Comparison of ENCODE assay signal across 28 cellular contexts in the genomic region with DNA sequence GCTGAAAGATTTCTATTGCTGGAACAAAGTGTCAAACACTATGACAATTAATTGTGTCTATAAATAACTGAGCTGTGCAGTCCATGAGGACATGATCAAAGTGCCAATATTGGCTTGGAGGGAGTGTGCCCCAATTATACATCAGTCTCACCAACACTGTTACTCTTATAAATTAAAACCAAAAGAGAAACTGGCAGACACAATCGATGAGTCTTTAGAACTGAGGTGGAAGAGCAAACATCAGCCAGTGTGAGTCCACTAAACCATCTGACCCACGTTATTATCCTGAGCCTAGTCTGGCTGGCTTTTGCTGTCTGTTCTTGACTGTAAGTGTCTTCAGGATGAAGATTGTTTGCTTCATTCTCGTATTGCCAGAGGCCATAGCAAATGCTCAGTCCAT.
"Had no signal": no experiment of that assay in that cellular context is flagged by ENCODE, and none has a peak within 500 bp of the region (broad histone marks: within the 10 kb centered on the region; RNA-seq: fewer than 3 reads in every experiment).

No MANE protein-coding gene starts in this region.

- H3K27ac ChIP-seq: neural progenitor cell, ovary, parathyroid adenoma, psoas muscle, skin epidermis, spleen, suprapubic skin, testis, tibial artery, transverse colon, upper lobe of right lung, uterus had no signal

- H2AFZ ChIP-seq: neural progenitor cell, parathyroid adenoma had no signal

- H3K36me3 ChIP-seq: neural progenitor cell, ovary, spleen, suprapubic skin, tibial artery, transverse colon, upper lobe of right lung, uterus had no signal

- H3K9ac ChIP-seq: neural progenitor cell, parathyroid adenoma had no signal

- H3K9me3 ChIP-seq: ovary, suprapubic skin, testis, tibial artery, transverse colon, upper lobe of right lung, uterus had no signal

- H3K27me3 ChIP-seq: ovary, spleen, suprapubic skin, testis, upper lobe of right lung, uterus had no signal

- H3K4me2 ChIP-seq: neural progenitor cell, smooth muscle cell had no signal

- H3K4me3 ChIP-seq: neural progenitor cell, ovary, psoas muscle, skin epidermis, smooth muscle cell, spleen, suprapubic skin, testis, tibial artery, transverse colon, upper lobe of right lung, uterus had no signal

- DNase-seq: natural killer cell; occipital lobe; ovary; posterior cingulate gyrus; psoas muscle; right cardiac atrium; spleen; stimulated activated CD4-positive, alpha-beta T cell treated with anti-CD3 and anti-CD28 coated beads, Interleukin-12 subunit alpha, Interleukin-12 subunit beta, amount 100 ng/mL, for 4 hours; stimulated activated CD4-positive, alpha-beta T cell treated with anti-CD3 and anti-CD28 coated beads, Interleukin-1b, Interleukin-23, amount 100 ng/mL, for 48 hours; stimulated activated CD4-positive, alpha-beta T cell treated with anti-CD3 and anti-CD28 coated beads, Interleukin-4, amount 100 ng/mL, for 1 hour; stimulated activated CD4-positive, alpha-beta T cell treated with anti-CD3 and anti-CD28 coated beads, Interleukin-4, amount 100 ng/mL, for 4 hours; stimulated activated CD8-positive, alpha-beta memory T cell treated with anti-CD3 and anti-CD28 coated beads, Interleukin-4, amount 100 ng/mL, for 48 hours; stimulated activated naive CD4-positive, alpha-beta T cell; stimulated activated naive CD8-positive, alpha-beta T cell treated with anti-CD3 and anti-CD28 coated beads, Interleukin-15, amount 100 ng/mL, for 72 hours; stimulated activated naive CD8-positive, alpha-beta T cell treated with anti-CD3 and anti-CD28 coated beads, Interleukin-15, Interleukin-2, amounts not matched to agents 100 U/mL and 50 U/mL, for 24 hours; substantia nigra; testis; tibial artery; transverse colon; upper lobe of right lung; uterus had no signal

- H3K4me1 ChIP-seq: parathyroid adenoma, psoas muscle, suprapubic skin, testis, tibial artery, transverse colon, upper lobe of right lung, uterus had no signal

- ATAC-seq: psoas muscle; right cardiac atrium; sciatic nerve; stimulated activated memory B cell treated with anti-CD40 and anti-IgM and Interleukin-4, amounts not matched to agents 10 μg/mL and 1 μg/mL and 100 μg/mL, for 72 hours; stimulated activated naive CD8-positive, alpha-beta T cell treated with anti-CD3 and anti-CD28 coated beads, Interleukin-15, amount 100 ng/mL, for 72 hours; stimulated activated naive CD8-positive, alpha-beta T cell treated with anti-CD3 and anti-CD28 coated beads, Interleukin-15, Interleukin-2, amounts not matched to agents 100 U/mL and 50 U/mL, for 24 hours; upper lobe of right lung had no signal

- H3K79me2 ChIP-seq: parathyroid adenoma had no signal
